24 cellular contexts compared by ENCODE assay signal in the genomic region with DNA sequence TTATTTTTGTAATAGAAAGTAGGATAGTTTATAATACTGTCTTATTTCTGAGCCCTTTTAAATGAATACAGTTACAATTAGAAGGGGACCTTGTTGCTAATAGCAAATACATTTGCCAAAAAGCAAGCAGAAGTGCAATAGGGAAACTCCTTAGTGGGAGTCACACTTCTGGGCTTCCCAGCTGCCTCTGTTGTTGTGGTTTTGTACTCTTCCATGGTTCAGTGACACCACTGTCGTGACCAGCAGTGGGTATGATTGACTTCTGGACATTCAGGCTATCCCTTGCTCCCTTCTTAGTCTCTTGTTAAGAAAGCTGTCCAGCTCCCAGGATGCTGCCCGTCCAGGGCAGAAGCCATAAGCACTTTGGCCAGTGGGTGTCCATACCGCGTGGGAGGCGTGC. TPM values are rescaled to one million over a fixed set of nuclear protein-coding genes. Genes with fewer than 3 reads are reported as not detected.
A peak's percentile ranks its signal among the peaks of the same experiment; 100 is the strongest.
DNase-seq lines count a peak whose midpoint lies in the region; ATAC-seq and TF ChIP-seq lines count a peak whose summit lies in the region.
"Had no signal": no experiment of that assay in that cellular context is flagged by ENCODE, and none has a peak within 500 bp of the region (broad histone marks: within the 10 kb centered on the region; RNA-seq: fewer than 3 reads in every experiment).

No MANE protein-coding gene starts in this region.

- ATAC-seq in naive B cell (ENCODE audit: low read depth in 2 of 2) (peak; percentile 88 to 89), GM21576 (IDR thresholded peaks at IDR 0.05; ENCODE audit: unreplicated experiment) (no peak), HG02623 (IDR thresholded peaks at IDR 0.05; ENCODE audit: unreplicated experiment) (no peak)

- no peaks in the 10 kb centered on the region for H4K20me1 ChIP-seq in BLaER1 treated with 17β-estradiol and CSF1 and Interleukin-3, amounts not matched to agents 10 nM and 100 nM

- peaks cover 74 to 91% (median 84%) of the 10 kb centered on the region in 3 donors for H3K4me1 Mint-ChIP-seq in naive B cell

- peak overlapping the region; percentile 87 to 100 (median 94) for H3K27ac Mint-ChIP-seq in naive B cell
- H3K27ac Mint-ChIP-seq: activated CD4-positive, alpha-beta memory T cell treated with anti-CD3 and anti-CD28 coated beads for 36 hours; HFFc6 had no signal

- no peak for TF ChIP-seq CTCF in GM20000 (IDR thresholded peaks at IDR 0.05; ENCODE audit: extremely low read depth, missing control alignments)

- H3K36me3 ChIP-seq in BLaER1 treated with 17β-estradiol and CSF1 and Interleukin-3, amounts not matched to agents 10 nM and 100 nM: no peaks in the 10 kb centered on the region

- H3K4me3 ChIP-seq in BLaER1 treated with 17β-estradiol and CSF1 and Interleukin-3, amounts not matched to agents 10 nM and 100 nM: no peak overlapping the region
- H3K4me3 ChIP-seq: coronary artery, spleen had no signal

- DNase-seq in GM20000 (ENCODE audit: low spot score) (peak; percentile 31), OCI-M1 (lab: John Stamatoyannopoulos, UW) (peak; percentile 49), naive B cell (peak; percentile 39), ureter (ENCODE audit: low spot score) (no peak), DMS79 treated with DMSO at 0.1 percent for 48 hours (lab: John Stamatoyannopoulos, UW) (no peak)
- DNase-seq: activated CD4-positive, alpha-beta memory T cell treated with anti-CD3 and anti-CD28 coated beads for 36 hours; activated CD4-positive, CD25-positive, alpha-beta regulatory T cell; C1 segment of cervical spinal cord; HFFc6; mammary epithelial cell; NCI-H1417 treated with DMSO at 0.1 percent for 48 hours; NCI-H510A; NK-92 treated with Interleukin-12 subunit alpha and Interleukin-12 subunit beta, amount 100 ng/mL, for 24 hours; occipital lobe; retina; spleen; stimulated activated CD4-positive, alpha-beta T cell treated with anti-CD3 and anti-CD28 coated beads, Interleukin-4, amount 100 ng/mL, for 4 hours; T-helper 9 cell; trophoblast cell had no signal

- peak overlapping the region; percentile 64 to 83 (median 77) for H3K4me2 ChIP-seq in BLaER1 treated with 17β-estradiol and CSF1 and Interleukin-3, amounts not matched to agents 10 nM and 100 nM

- peaks cover 66 to 79% (median 71%) of the 10 kb centered on the region in 10 experiments for H3K4me1 ChIP-seq in BLaER1 treated with 17β-estradiol and CSF1 and Interleukin-3, amounts not matched to agents 10 nM and 100 nM

- H3K27me3 Mint-ChIP-seq in naive B cell: no peaks in the 10 kb centered on the region
- H3K27me3 Mint-ChIP-seq: activated CD4-positive, alpha-beta memory T cell treated with anti-CD3 and anti-CD28 coated beads for 36 hours had no signal

- H3K9ac ChIP-seq in BLaER1 treated with 17β-estradiol and CSF1 and Interleukin-3, amounts not matched to agents 10 nM and 100 nM: no peak overlapping the region

- H3K27me3 ChIP-seq in BLaER1 treated with 17β-estradiol and CSF1 and Interleukin-3, amounts not matched to agents 10 nM and 100 nM: no peaks in the 10 kb centered on the region
- H3K27me3 ChIP-seq: spleen had no signal

- H3K27ac ChIP-seq in BLaER1 treated with 17β-estradiol and CSF1 and Interleukin-3, amounts not matched to agents 10 nM and 100 nM: peak overlapping the region in 5 of 11 experiments; percentile 15 to 50 (median 27); a peak in 8 of 22 replicates
- H3K27ac ChIP-seq: coronary artery, RWPE1 had no signal

- peaks cover 0 to 10% of the 10 kb centered on the region in 2 donors for H3K36me3 Mint-ChIP-seq in naive B cell
- H3K36me3 Mint-ChIP-seq: activated CD4-positive, alpha-beta memory T cell treated with anti-CD3 and anti-CD28 coated beads for 36 hours had no signal

- H3K4me3 Mint-ChIP-seq in naive B cell: peak overlapping the region in 7 of 8 donors; percentile 16 to 79 (median 56)
- H3K4me3 Mint-ChIP-seq: activated CD4-positive, alpha-beta memory T cell treated with anti-CD3 and anti-CD28 coated beads for 36 hours; HFFc6 had no signal

- H3K9me3 ChIP-seq in BLaER1 treated with 17β-estradiol and CSF1 and Interleukin-3, amounts not matched to agents 10 nM and 100 nM (replicated peaks in 1 of 11): no peaks in the 10 kb centered on the region
- H3K9me3 ChIP-seq: spleen had no signal

- no peaks in the 10 kb centered on the region for H3K9me3 Mint-ChIP-seq in naive B cell
- H3K9me3 Mint-ChIP-seq: activated CD4-positive, alpha-beta memory T cell treated with anti-CD3 and anti-CD28 coated beads for 36 hours; HFFc6 had no signal

RNA-seq across cellular contexts. Expression of a gene that starts 22.6 kb away (rescaled TPM):
- polyA plus RNA-seq in naive B cell (ENCODE audit: low read depth in 6 of 6): 100 to 1,000 TPM in 1 of 6 donors, 10 to 100 TPM in 5; 52.8 to 109 (median 84.3) TPM
- total RNA-seq in ureter: 50.0 TPM

RNA-seq across cellular contexts. Expression of a gene that starts 52.4 kb away (rescaled TPM):
- polyA plus RNA-seq in naive B cell (ENCODE audit: low read depth in 6 of 6): 100 to 1,000 TPM; 654 to 887 (median 845) TPM
- 4.2 TPM for total RNA-seq in ureter
- polyA plus RNA-seq: mammary epithelial cell had no signal

RNA-seq across cellular contexts. Expression of a gene that starts 53.4 kb away (rescaled TPM):
- 10 to 100 TPM in 5 of 6 donors, 1 to 10 TPM in 1; 7.1 to 21.3 (median 15.9) TPM for polyA plus RNA-seq in naive B cell (ENCODE audit: low read depth in 6 of 6)
- 26.1 TPM for total RNA-seq in ureter

Comparison
In these comparisons a context has a peak if more than half of its experiments do, and no peak if none do; other contexts are left out.
1. DNase-seq: peak in GM20000 (single experiment), OCI-M1 (single experiment) and naive B cell (single experiment); none in ureter (single experiment) and DMS79 treated with DMSO at 0.1 percent for 48 hours (single experiment).
2. ATAC-seq: peak in naive B cell (2 of 2); none in GM21576 (single experiment) and HG02623 (single experiment).